14 cellular contexts compared by ENCODE assay signal in the genomic region with DNA sequence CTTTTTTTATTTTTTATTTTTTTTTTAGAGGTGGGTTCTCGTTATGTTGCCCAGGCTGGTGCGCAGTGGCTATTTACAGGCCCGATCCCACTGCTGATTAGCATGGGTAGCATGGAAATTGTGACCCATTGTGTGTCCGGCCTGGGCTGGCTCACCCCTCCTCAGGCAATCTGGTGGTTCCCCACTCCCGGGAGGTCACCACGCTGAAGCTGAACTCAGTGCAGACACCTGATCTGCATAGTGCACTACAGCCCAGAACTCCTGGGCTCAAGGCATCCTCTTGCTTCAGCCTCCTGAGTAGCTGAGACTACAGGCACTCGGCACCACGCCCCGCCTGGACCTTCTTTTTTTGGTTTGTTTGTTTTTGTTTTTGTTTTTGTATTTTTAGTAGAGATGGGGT.
"Had no signal": no experiment of that assay in that cellular context is flagged by ENCODE, and none has a peak within 500 bp of the region (broad histone marks: within the 10 kb centered on the region; RNA-seq: fewer than 3 reads in every experiment).

No MANE protein-coding gene starts in this region.

- DNase-seq: activated CD4-positive, alpha-beta T cell treated with anti-CD3 and anti-CD28 coated beads, Interleukin-2, amount 50 U/mL, for 48 hours; activated CD4-positive, CD25-positive, alpha-beta regulatory T cell; activated naive CD4-positive, alpha-beta T cell; psoas muscle; right lobe of liver; stimulated activated CD4-positive, alpha-beta T cell treated with anti-CD3 and anti-CD28 coated beads, Interleukin-4, amount 100 ng/mL, for 4 hours; stimulated activated CD8-positive, alpha-beta memory T cell treated with anti-CD3 and anti-CD28 coated beads, Interleukin-4, amount 100 ng/mL, for 48 hours; stomach; testis; upper lobe of right lung had no signal

- H3K4me1 ChIP-seq: psoas muscle had no signal

- H3K4me3 Mint-ChIP-seq: mesothelial cell of epicardium had no signal

- H3K27ac Mint-ChIP-seq: mesothelial cell of epicardium had no signal

- H3K27me3 ChIP-seq: esophagus muscularis mucosa, right lobe of liver, stomach, testis, upper lobe of right lung had no signal

- H3K4me3 ChIP-seq: esophagus muscularis mucosa, lung, psoas muscle, right lobe of liver, smooth muscle cell, stomach, testis, upper lobe of right lung had no signal

- H3K9me3 ChIP-seq: esophagus muscularis mucosa, psoas muscle, right lobe of liver, stomach, testis, upper lobe of right lung had no signal

- H3K27ac ChIP-seq: esophagus muscularis mucosa, psoas muscle, right lobe of liver, stomach, testis, upper lobe of right lung had no signal

- H3K4me2 ChIP-seq: smooth muscle cell had no signal

- ATAC-seq: psoas muscle, right lobe of liver, upper lobe of right lung had no signal

- H3K36me3 Mint-ChIP-seq: mesothelial cell of epicardium had no signal

- H3K36me3 ChIP-seq: esophagus muscularis mucosa, right lobe of liver, stomach, upper lobe of right lung had no signal

- H3K9me3 Mint-ChIP-seq: mesothelial cell of epicardium had no signal
